8 cellular contexts compared by ENCODE assay signal in genomic region chr19:41887711-41888382, GRCh38. TPM values are rescaled to one million over a fixed set of nuclear protein-coding genes. Genes with fewer than 3 reads are reported as not detected.
A peak's percentile ranks its signal among the peaks of the same experiment; 100 is the strongest.
DNase-seq lines count a peak whose midpoint lies in the region; TF ChIP-seq lines count a peak whose summit lies in the region.

No MANE protein-coding gene starts in this region.

- H3K27me3 Mint-ChIP-seq in Calu3 (ENCODE audit: unreplicated experiment) = peaks cover 3% of the 10 kb centered on the region
- H3K27me3 Mint-ChIP-seq in activated T-cell treated with anti-CD3 and anti-CD28 coated beads, Interleukin-2, amount 50 U/mL, for 24 hours = no peaks in the 10 kb centered on the region

- H3K36me3 Mint-ChIP-seq in Calu3 (ENCODE audit: insufficient read depth, unreplicated experiment) = peaks cover 57% of the 10 kb centered on the region
- peaks cover 78% of the 10 kb centered on the region for H3K36me3 Mint-ChIP-seq in activated T-cell treated with anti-CD3 and anti-CD28 coated beads, Interleukin-2, amount 50 U/mL, for 24 hours (ENCODE audit: low read depth)

- CTCF ChIA-PET in Calu3 (lab: Charles Lee) = interaction anchor here (0.5 to 1.5 kb wide), 8 partner anchors 14 to 232 kb away, joined by 3 to 12 read pairs (median 4); partner anchors contain the start of gene RPS19

- no peaks in the 10 kb centered on the region for H3K9me3 Mint-ChIP-seq in Calu3 (ENCODE audit: low read depth, unreplicated experiment)
- H3K9me3 Mint-ChIP-seq in activated T-cell treated with anti-CD3 and anti-CD28 coated beads, Interleukin-2, amount 50 U/mL, for 24 hours = no peaks in the 10 kb centered on the region

- DNase-seq in Calu3 (peak; percentile 98), NCI-H2029 treated with DMSO at 0.1 percent for 48 hours (lab: John Stamatoyannopoulos, UW) (peak; percentile 42), head of caudate nucleus (peak in 40 of 42 donors; percentile 19 to 78 (median 54)), NCI-H1105 (lab: John Stamatoyannopoulos, UW) (no peak), D341Med (ENCODE audit: low spot score) (no peak), NCI-H2171 treated with DMSO at 0.1 percent for 48 hours (lab: John Stamatoyannopoulos, UW) (no peak)
- peak; percentile 89 for DNase-seq in activated T-cell treated with anti-CD3 and anti-CD28 coated beads, Interleukin-2, amount 50 U/mL, for 24 hours
- peak; percentile 90 for DNase-seq in stimulated activated CD4-positive, alpha-beta T cell treated with anti-CD3 and anti-CD28 coated beads, Interleukin-2, amount 100 ng/mL, for 4 hours (ENCODE audit: low read depth)

- intact Hi-C loops in Calu3 (cut with micrococcal nuclease; ENCODE audit: unreplicated experiment) = loop anchor here (2.0 kb wide), 2 partner anchors 17 to 47 kb away; no protein-coding TSS in a partner anchor
- intact Hi-C loops in head of caudate nucleus (cut with DNase I) = no loop called here

- peak; percentile 67 for TF ChIP-seq CTCF in Calu3 (IDR thresholded peaks at IDR 0.05; ENCODE audit: unreplicated experiment)

- peak overlapping the region; percentile 17 for H3K4me3 Mint-ChIP-seq in Calu3 (ENCODE audit: low read depth, unreplicated experiment)
- peak overlapping the region; percentile 97 for H3K4me3 Mint-ChIP-seq in activated T-cell treated with anti-CD3 and anti-CD28 coated beads, Interleukin-2, amount 50 U/mL, for 24 hours

- H3K27ac Mint-ChIP-seq in Calu3 (ENCODE audit: unreplicated experiment) = peak overlapping the region; percentile 45
- H3K27ac Mint-ChIP-seq in activated T-cell treated with anti-CD3 and anti-CD28 coated beads, Interleukin-2, amount 50 U/mL, for 24 hours = peak overlapping the region; percentile 95

- BruUV-seq in Calu3 (replicated peaks; lab: Mats Ljungman, UMichigan) = no TSS peak

- H3K4me1 Mint-ChIP-seq in Calu3 (ENCODE audit: low read depth, unreplicated experiment) = peaks cover 53% of the 10 kb centered on the region
- peaks cover 75% of the 10 kb centered on the region for H3K4me1 Mint-ChIP-seq in activated T-cell treated with anti-CD3 and anti-CD28 coated beads, Interleukin-2, amount 50 U/mL, for 24 hours (ENCODE audit: low read depth)

RNA-seq across cellular contexts. Expression of gene ARHGEF1, which starts 4.9 kb away (rescaled TPM):
- total RNA-seq in Calu3 (2022) = 122 and 163 TPM in 2 replicates

RNA-seq across cellular contexts. Expression of gene CD79A, which starts 10.8 kb away (rescaled TPM):
- 0.45 and 0.59 TPM in 2 replicates for total RNA-seq in Calu3 (2022)

RNA-seq across cellular contexts. Expression of gene RPS19, which starts 27.8 kb away (rescaled TPM):
- total RNA-seq in Calu3 (2022) = 2,051 and 2,220 TPM in 2 replicates

RNA-seq across cellular contexts. Expression of gene ERFL, which starts 40.4 kb away (rescaled TPM):
- total RNA-seq in Calu3 (2022) = 0.21 and 0.29 TPM in 2 replicates

RNA-seq across cellular contexts. Expression of gene DMRTC2, which starts 43.0 kb away (rescaled TPM):
- not detected in 2 replicates for total RNA-seq in Calu3 (2022)

Comparison
In these comparisons a context has a peak if more than half of its experiments do, and no peak if none do; other contexts are left out.
1. DNase-seq: peak in Calu3 (single experiment), NCI-H2029 treated with DMSO at 0.1 percent for 48 hours (single experiment), activated T-cell treated with anti-CD3 and anti-CD28 coated beads, Interleukin-2, amount 50 U/mL, for 24 hours (single experiment), head of caudate nucleus (40 of 42) and stimulated activated CD4-positive, alpha-beta T cell treated with anti-CD3 and anti-CD28 coated beads, Interleukin-2, amount 100 ng/mL, for 4 hours (single experiment); none in NCI-H1105 (single experiment), D341Med (single experiment) and NCI-H2171 treated with DMSO at 0.1 percent for 48 hours (single experiment).